8 cellular contexts compared by ENCODE assay signal in genomic region chr3:11944052-11944673, GRCh38.
DNase-seq lines count a peak whose midpoint lies in the region; ATAC-seq and TF ChIP-seq lines count a peak whose summit lies in the region.

No MANE protein-coding gene starts in this region.

- no peak for ATAC-seq in body of pancreas
- ATAC-seq in left lung: peak; percentile 83
- ATAC-seq in HG03442 (IDR thresholded peaks at IDR 0.05; ENCODE audit: unreplicated experiment): no peak

- H3K4me3 ChIP-seq in Loucy (ENCODE audit: low read length, poor library complexity, severe bottlenecking): no peak overlapping the region
- no peak overlapping the region for H3K4me3 ChIP-seq in body of pancreas
- H3K4me3 ChIP-seq in left lung: no peak overlapping the region
- H3K4me3 ChIP-seq in prostate gland: no peak overlapping the region

- H3K36me3 ChIP-seq in Loucy (ENCODE audit: insufficient read depth, low read length) (no peaks in the 10 kb centered on the region), body of pancreas (replicated peaks in 1 of 2; ENCODE audit: insufficient read depth in 1 of 2, low read depth in 2 of 2) (no peaks in the 10 kb centered on the region), left lung (no peaks in the 10 kb centered on the region), prostate gland (no peaks in the 10 kb centered on the region)

- no peak overlapping the region for H3K9ac ChIP-seq in Loucy (ENCODE audit: low read depth, low read length, poor library complexity, severe bottlenecking)

- CTCF ChIA-PET in activated naive CD4-positive, alpha-beta T cell treated with anti-CD3 and anti-CD28 coated beads for 36 hours (lab: Charles Lee): interaction anchor here (0.9 to 1.1 kb wide), 2 partner anchors 13 to 40 kb away, joined by 3 to 4 read pairs; no protein-coding TSS in a partner anchor

- no peaks in the 10 kb centered on the region for H4K20me1 ChIP-seq in Loucy (ENCODE audit: insufficient read depth, low read length, poor library complexity, severe bottlenecking)

- H3K79me2 ChIP-seq in Loucy (ENCODE audit: insufficient read depth, low read length): no peaks in the 10 kb centered on the region

- H3K4me1 ChIP-seq in Loucy (ENCODE audit: insufficient read depth, low read length, poor library complexity, severe bottlenecking) (no peaks in the 10 kb centered on the region), body of pancreas (no peaks in the 10 kb centered on the region), left lung (no peaks in the 10 kb centered on the region), prostate gland (replicated peaks) (no peaks in the 10 kb centered on the region)

- H3K36me3 Mint-ChIP-seq in activated naive CD4-positive, alpha-beta T cell treated with anti-CD3 and anti-CD28 coated beads for 36 hours (ENCODE audit: low read depth): no peaks in the 10 kb centered on the region

- H2AFZ ChIP-seq in Loucy (ENCODE audit: low read length): no peak overlapping the region

- TF ChIP-seq POLR2A in body of pancreas (IDR thresholded peaks at IDR 0.05) (no peak), prostate gland (IDR thresholded peaks at IDR 0.05) (no peak)

- H3K4me3 Mint-ChIP-seq in activated naive CD4-positive, alpha-beta T cell treated with anti-CD3 and anti-CD28 coated beads for 36 hours: no peak overlapping the region

- no peaks in the 10 kb centered on the region for H3K27me3 ChIP-seq in Loucy (ENCODE audit: insufficient read depth, low read length, poor library complexity, severe bottlenecking)
- H3K27me3 ChIP-seq in body of pancreas: no peaks in the 10 kb centered on the region
- H3K27me3 ChIP-seq in left lung: no peaks in the 10 kb centered on the region
- no peaks in the 10 kb centered on the region for H3K27me3 ChIP-seq in prostate gland (replicated peaks; ENCODE audit: insufficient read depth)

- DNase-seq in ELF-1 (ENCODE audit: low read depth, low spot score) (peak; percentile 70), body of pancreas (peak; percentile 13 to 20 (median 16)), left lung (no peak), prostate gland (ENCODE audit: low spot score) (no peak)
- no peak for DNase-seq in activated naive CD4-positive, alpha-beta T cell treated with anti-CD3 and anti-CD28 coated beads for 36 hours
- DNase-seq in stimulated activated naive CD4-positive, alpha-beta T cell treated with Interleukin-2 at 50 U/mL for 16 hours (lab: John Stamatoyannopoulos, UW): no peak

- H3K9me3 Mint-ChIP-seq in activated naive CD4-positive, alpha-beta T cell treated with anti-CD3 and anti-CD28 coated beads for 36 hours: peaks cover 2% of the 10 kb centered on the region

- TF ChIP-seq CTCF in Loucy (conservative IDR thresholded peaks at IDR 0.05; ENCODE audit: low read length): peak; percentile 56
- TF ChIP-seq CTCF in body of pancreas (IDR thresholded peaks at IDR 0.05): peak in 6 of 7 experiments; percentile 42 to 64 (median 50)
- peak; percentile 46 to 68 for TF ChIP-seq CTCF in left lung (IDR thresholded peaks at IDR 0.05)
- TF ChIP-seq CTCF in prostate gland (IDR thresholded peaks at IDR 0.05): peak in 2 of 4 experiments; percentile 28 to 46

- H3K4me2 ChIP-seq in Loucy (ENCODE audit: low read depth, low read length, poor library complexity, severe bottlenecking): no peak overlapping the region

- H3K27ac Mint-ChIP-seq in activated naive CD4-positive, alpha-beta T cell treated with anti-CD3 and anti-CD28 coated beads for 36 hours: no peak overlapping the region

- no peak overlapping the region for H3K27ac ChIP-seq in body of pancreas
- no peak overlapping the region for H3K27ac ChIP-seq in left lung
- H3K27ac ChIP-seq in prostate gland: no peak overlapping the region

- H3K27me3 Mint-ChIP-seq in activated naive CD4-positive, alpha-beta T cell treated with anti-CD3 and anti-CD28 coated beads for 36 hours (ENCODE audit: low read depth): peaks cover under 1% of the 10 kb centered on the region

- no peaks in the 10 kb centered on the region for H3K4me1 Mint-ChIP-seq in activated naive CD4-positive, alpha-beta T cell treated with anti-CD3 and anti-CD28 coated beads for 36 hours (ENCODE audit: low read depth)

- no peaks in the 10 kb centered on the region for H3K9me2 ChIP-seq in Loucy (replicated peaks; ENCODE audit: low read depth, low read length)

- WGBS in body of pancreas, 2 donors: 10 to 23% methylated on average over 7 of the region's 7 CpGs
- WGBS in prostate gland: 30% methylated on average over 7 of the region's 7 CpGs

- no peaks in the 10 kb centered on the region for H3F3A ChIP-seq in Loucy (ENCODE audit: low read depth)

- intact Hi-C loops in body of pancreas (cut with DNase I) (no loop called here), left lung (cut with DNase I) (no loop called here), prostate gland (cut with DNase I) (no loop called here)
- intact Hi-C loops in activated naive CD4-positive, alpha-beta T cell treated with anti-CD3 and anti-CD28 coated beads for 36 hours (cut with micrococcal nuclease): no loop called here

- H3K9me3 ChIP-seq in Loucy (ENCODE audit: insufficient read depth, low read depth, low read length) (0 out of 2 replicates have a peak, but pooled peaks cover 2% of the 10 kb centered on the region), body of pancreas (no peaks in the 10 kb centered on the region), left lung (no peaks in the 10 kb centered on the region), prostate gland (no peaks in the 10 kb centered on the region)

Comparison
In these comparisons a context has a peak if more than half of its experiments do, and no peak if none do; other contexts are left out.
1. DNase-seq: peak in ELF-1 (single experiment) and body of pancreas (4 of 4); none in left lung (0 of 2), activated naive CD4-positive, alpha-beta T cell treated with anti-CD3 and anti-CD28 coated beads for 36 hours (single experiment), stimulated activated naive CD4-positive, alpha-beta T cell treated with Interleukin-2 at 50 U/mL for 16 hours (single experiment) and prostate gland (single experiment).